ENCODE assay signal across 13 cellular contexts in the genomic region with DNA sequence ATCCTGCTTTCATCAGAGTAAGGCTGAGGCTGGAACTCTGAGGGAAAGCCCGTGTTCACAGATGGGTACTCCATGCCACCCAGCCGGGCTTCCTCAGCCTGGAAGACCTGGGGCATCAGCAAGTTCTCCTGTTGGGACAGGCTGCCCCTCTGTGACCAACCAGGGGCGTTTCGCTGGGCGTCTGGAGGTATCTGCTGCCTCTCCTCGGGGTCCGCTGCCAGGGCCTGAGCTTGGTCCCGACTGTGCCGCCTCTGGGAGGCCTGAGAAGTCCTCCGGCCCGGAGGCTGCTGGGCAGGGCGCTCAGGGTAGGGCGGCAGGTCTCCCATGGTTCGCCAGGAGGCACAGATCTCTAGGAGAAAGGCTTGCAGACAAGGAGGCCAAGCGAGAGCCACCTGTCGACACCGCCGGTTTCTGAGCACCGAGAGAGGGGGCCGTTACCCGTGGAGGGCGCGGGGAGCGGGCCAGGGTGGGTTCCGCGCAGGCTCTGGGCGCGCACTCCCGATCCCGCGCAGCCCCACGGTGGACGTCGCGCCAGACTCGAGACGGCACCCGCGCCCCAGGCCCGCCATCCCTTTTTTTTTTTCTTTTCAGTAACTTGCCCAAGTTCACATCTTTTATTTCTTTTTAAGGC. TPM values are rescaled to one million over a fixed set of nuclear protein-coding genes. Genes with fewer than 3 reads are reported as not detected.
DNase-seq lines count a peak whose midpoint lies in the region; ATAC-seq, FAIRE-seq and TF ChIP-seq lines count a peak whose summit lies in the region.
"Had no signal": no experiment of that assay in that cellular context is flagged by ENCODE, and none has a peak within 500 bp of the region (broad histone marks: within the 10 kb centered on the region; RNA-seq: fewer than 3 reads in every experiment).

A gene (minus strand): TSS at position 458 of the 631 bp plus-strand sequence. CDS start 132 bp downstream, at position 326.

- peak within 1 kb of the TSS; percentile 78 for H3K56ac ChIP-seq in H1 (replicated peaks; ENCODE audit: insufficient read length, low read depth, low read length)

- H3K4ac ChIP-seq in H1 (replicated peaks; ENCODE audit: insufficient read length, low read depth, low read length) = peak within 1 kb of the TSS; percentile 54

- 0 out of 4 replicates have a peak, but pooled peaks of 1 of the 3 experiments have one; percentile 1 for TF ChIP-seq CTCF in H1 (IDR thresholded peaks at IDR 0.05; ENCODE audit: control extremely low read depth in 1 of 3, insufficient read depth in 1 of 3, low read depth in 1 of 3, low read length in 3 of 3)
- no peak for TF ChIP-seq CTCF in upper lobe of left lung (IDR thresholded peaks at IDR 0.05)

- H3K4me1 ChIP-seq in H1 (replicated peaks in 1 of 4; ENCODE audit: control insufficient read depth in 3 of 4, insufficient read depth in 4 of 4, low read length in 3 of 4) (peaks cover 0 to 23% (median 20%) of the 10 kb centered on the region in 4 experiments; a peak in 6 of 7 replicates), upper lobe of left lung (peaks cover 0 to 16% (median 4%) of the 10 kb centered on the region in 4 donors)

- peak within 1 kb of the TSS; percentile 52 for H4K5ac ChIP-seq in H1 (ENCODE audit: insufficient read length, low read depth, low read length)

- H3K27me3 Mint-ChIP-seq in naive B cell = peaks cover 0 to 31% (median 4%) of the 10 kb centered on the region in 3 donors
- H3K27me3 Mint-ChIP-seq in effector memory CD8-positive, alpha-beta T cell = no peaks in the 10 kb centered on the region

- H3K4me2 ChIP-seq in H1 (ENCODE audit: insufficient read depth in 1 of 2, low read depth in 2 of 2, low read length in 2 of 2) = peak within 1 kb of the TSS; percentile 85 to 88

- no peak within 1 kb of the TSS for H2BK120ac ChIP-seq in H1 (replicated peaks; ENCODE audit: low read depth, low read length)

- H3K9me3 ChIP-seq in H1 (ENCODE audit: insufficient read depth in 2 of 2, low read depth in 1 of 2, low read length in 1 of 2) = no peaks in the 10 kb centered on the region
- H3K9me3 ChIP-seq in upper lobe of left lung = no peaks in the 10 kb centered on the region

- no peaks in the 10 kb centered on the region for H3K9me3 Mint-ChIP-seq in naive B cell
- H3K9me3 Mint-ChIP-seq in effector memory CD8-positive, alpha-beta T cell = no peaks in the 10 kb centered on the region
- H3K9me3 Mint-ChIP-seq: memory B cell had no signal

- no peak; a peak in 1 of 4 replicates for TF ChIP-seq RAD21 in H1 (IDR thresholded peaks at IDR 0.05 in 1 of 2, conservative IDR thresholded peaks at IDR 0.05 in 1 of 2; ENCODE audit: low read depth in 2 of 2, low read length in 2 of 2)

- H3K4me1 Mint-ChIP-seq in naive B cell = peaks cover 4 to 9% (median 8%) of the 10 kb centered on the region in 3 donors
- H3K4me1 Mint-ChIP-seq in effector memory CD8-positive, alpha-beta T cell (ENCODE audit: low read depth in 2 of 2) = peaks cover 0 to 2% of the 10 kb centered on the region in 2 donors

- H3K27me3 ChIP-seq in H1 (replicated peaks in 1 of 4; ENCODE audit: control insufficient read depth in 3 of 4, extremely low read depth in 1 of 4, insufficient read depth in 3 of 4, low read length in 3 of 4) = no peaks in the 10 kb centered on the region
- H3K27me3 ChIP-seq in upper lobe of left lung = no peaks in the 10 kb centered on the region

- H3K36me3 ChIP-seq in H1 (ENCODE audit: control insufficient read depth in 2 of 4, insufficient read depth in 4 of 4, low read length in 3 of 4) = peaks cover 0 to under 1% (median 0%) of the 10 kb centered on the region in 4 experiments; a peak in 3 of 8 replicates
- H3K36me3 ChIP-seq in upper lobe of left lung = peaks cover 0 to 16% (median 9%) of the 10 kb centered on the region in 4 donors

- no peaks in the 10 kb centered on the region for H3K79me2 ChIP-seq in H1 (ENCODE audit: control insufficient read depth in 1 of 2, insufficient read depth in 2 of 2, low read length in 2 of 2)

- no peak within 1 kb of the TSS for H3K23ac ChIP-seq in H1 (ENCODE audit: insufficient read length)

- WGBS in H1 (ENCODE audit: extremely low coverage in 1 of 2, insufficient coverage in 1 of 2, insufficient read length in 1 of 2, insufficient replicate concordance in 2 of 2, low coverage in 1 of 2, low lambda C conversion rate in 2 of 2, missing lambda C conversion rate in 1 of 2), 2 experiments = 27% methylated on average over 19 of the region's 40 CpGs; no CpG with 5 or more reads in 1 of the 2 experiments
- 41 to 46% methylated on average over 21 to 33 of the region's 40 CpGs for WGBS in upper lobe of left lung, 2 donors

- H2BK12ac ChIP-seq in H1 (ENCODE audit: low read depth, low read length) = peak within 1 kb of the TSS; percentile 50; the same call in 1 of the 2 replicates

- peak within 1 kb of the TSS; percentile 70 to 85 (median 76) for H3K9ac ChIP-seq in H1 (replicated peaks in 1 of 4; ENCODE audit: extremely low read depth in 1 of 4, low read depth in 3 of 4, low read length in 3 of 4)

- H3K79me1 ChIP-seq in H1 (ENCODE audit: low read depth, low read length) = no peaks in the 10 kb centered on the region

- peak within 1 kb of the TSS; percentile 86 for H3K27ac ChIP-seq in H1 (ENCODE audit: low read depth, low read length)
- H3K27ac ChIP-seq in upper lobe of left lung = no peak within 1 kb of the TSS

- POLR2A ChIA-PET in H1 (lab: Charles Lee; ENCODE audit: partially characterized antibody) = interaction anchor here (0.6 to 12.6 kb wide), 13 partner anchors 10 to 98 kb away, joined by 3 to 175 read pairs (median 4); a partner anchor contains a TSS

- H2AK5ac ChIP-seq in H1 (ENCODE audit: low read depth, low read length) = peak within 1 kb of the TSS; percentile 48; the same call in 1 of the 2 replicates

- TF ChIP-seq EP300 in H1 (IDR thresholded peaks at IDR 0.05; ENCODE audit: borderline replicate concordance in 1 of 2, low read depth in 2 of 2, low read length in 2 of 2) (no peak), upper lobe of left lung (IDR thresholded peaks at IDR 0.05) (no peak)

- CTCF ChIA-PET in H1 (lab: Charles Lee; ENCODE audit: partially characterized antibody) = interaction anchor here (0.8 to 8.8 kb wide), 6 partner anchors 8 to 145 kb away, joined by 3 to 107 read pairs (median 4); a partner anchor contains a TSS

- no peak within 1 kb of the TSS for H2BK20ac ChIP-seq in H1 (ENCODE audit: low read length)

- H3K14ac ChIP-seq in H1 (ENCODE audit: insufficient read length) = no peak within 1 kb of the TSS

- no peaks in the 10 kb centered on the region for H3K36me3 Mint-ChIP-seq in naive B cell
- peaks cover 19% of the 10 kb centered on the region for H3K36me3 Mint-ChIP-seq in effector memory CD8-positive, alpha-beta T cell (ENCODE audit: insufficient read depth)

- peak within 1 kb of the TSS; percentile 43 to 82 (median 67) for H3K4me3 Mint-ChIP-seq in naive B cell
- no peak within 1 kb of the TSS for H3K4me3 Mint-ChIP-seq in effector memory CD8-positive, alpha-beta T cell
- H3K4me3 Mint-ChIP-seq: memory B cell had no signal

- peak within 1 kb of the TSS; percentile 52 to 68 (median 56) for H3K4me3 ChIP-seq in H1 (ENCODE audit: extremely low read depth in 1 of 4, insufficient read depth in 2 of 4, low read depth in 3 of 4, low read length in 4 of 4)
- peak within 1 kb of the TSS; percentile 19 to 53 (median 35) for H3K4me3 ChIP-seq in upper lobe of left lung

- peak; percentile 4 for DNase-seq in NCI-H345 (lab: John Stamatoyannopoulos, UW)
- no peak for DNase-seq in NCI-H345 treated with DMSO at 0.1 percent for 48 hours (lab: John Stamatoyannopoulos, UW; ENCODE audit: unreplicated experiment)
- peak in 1 of 2 experiments; percentile 76 for DNase-seq in H1 (ENCODE audit: low read depth in 1 of 2, low spot score in 2 of 2)
- no peak for DNase-seq in naive B cell
- peak in 1 of 2 donors; percentile 77 for DNase-seq in upper lobe of left lung
- no peak for DNase-seq in stimulated activated CD4-positive, alpha-beta T cell treated with anti-CD3 and anti-CD28 coated beads, Interleukin-1b, Interleukin-23, amount 100 ng/mL, for 48 hours
- no peak for DNase-seq in effector memory CD8-positive, alpha-beta T cell
- DNase-seq: amniotic stem cell; NCI-H524; stimulated activated CD4-positive, alpha-beta T cell treated with anti-CD3 and anti-CD28 coated beads, Interleukin-15, amount 100 ng/mL, for 24 hours had no signal

- H4K20me1 ChIP-seq in H1 (replicated peaks in 1 of 2; ENCODE audit: control insufficient read depth in 1 of 2, insufficient read depth in 2 of 2, low read length in 2 of 2) = no peaks in the 10 kb centered on the region

- no peak for FAIRE-seq in H1 (lab: Jason Lieb, UNC)

- no peak within 1 kb of the TSS; the same call in 1 of the 2 replicates for H2BK15ac ChIP-seq in H1 (ENCODE audit: low read length)

- H3K23me2 ChIP-seq in H1 (ENCODE audit: low read depth, low read length) = peaks cover 16% of the 10 kb centered on the region

- peak within 1 kb of the TSS in 1 of 6 donors; percentile 90 for H3K27ac Mint-ChIP-seq in naive B cell
- H3K27ac Mint-ChIP-seq in effector memory CD8-positive, alpha-beta T cell = no peak within 1 kb of the TSS
- H3K27ac Mint-ChIP-seq: memory B cell had no signal

- peak within 1 kb of the TSS; percentile 78 for H3K18ac ChIP-seq in H1 (ENCODE audit: extremely low read depth, low read length)

- TF ChIP-seq POLR2A in H1 (IDR thresholded peaks at IDR 0.05; ENCODE audit: control extremely low read depth in 1 of 2, low read depth in 2 of 2, low read length in 2 of 2) (peak in 1 of 2 experiments; percentile 63; a peak in 2 of 3 replicates), upper lobe of left lung (IDR thresholded peaks at IDR 0.05) (no peak)

- no peak for ATAC-seq in naive B cell (ENCODE audit: low read depth in 2 of 2)
- no peak for ATAC-seq in upper lobe of left lung (ENCODE audit: low FRiP score in 2 of 2)
- no peak for ATAC-seq in effector memory CD8-positive, alpha-beta T cell (replicated peaks)
- ATAC-seq in HG03045 (IDR thresholded peaks at IDR 0.05; ENCODE audit: unreplicated experiment) = no peak
- ATAC-seq: SK-N-SH treated with all-trans-retinoic acid at 6 μM for 48 hours had no signal

- no peak within 1 kb of the TSS for H2AFZ ChIP-seq in H1 (ENCODE audit: low read length)

- peak within 1 kb of the TSS; percentile 78 for H4K91ac ChIP-seq in H1 (replicated peaks; ENCODE audit: insufficient read length, low read length)

- peak within 1 kb of the TSS; percentile 64; the same call in 1 of the 2 replicates for H2BK5ac ChIP-seq in H1 (ENCODE audit: low read depth, low read length)

- H4K8ac ChIP-seq in H1 (ENCODE audit: extremely low read depth, insufficient read depth, low read length) = peak within 1 kb of the TSS; percentile 88

RNA-seq across cellular contexts. Expression of the gene that starts here (rescaled TPM):
- total RNA-seq in H1 (2021; fragmentation: NEBNext Ultra II Directional; extraction: Animal tissue kit (Norgen Biotek cat#: 25700)) = 0.19 and 0.25 TPM in 2 replicates
- polyA plus RNA-seq in H1 (2011; rRNA removed) (0.05 TPM in 2 replicates), naive B cell (ENCODE audit: low read depth in 6 of 6) (not detected)
- polyA plus RNA-seq in H1 (2011; cell fraction: cytosol; rRNA removed) = 0.05 TPM
- polyA plus RNA-seq in H1 (2011; cell fraction: nucleus; rRNA removed) = 0.43 TPM
- 0.12 TPM in 1 of 4 replicates, not detected in the others for polyA plus RNA-seq in H1 (2012, experiment 1 of 2)
- 0.09 TPM for polyA plus RNA-seq in H1 (2012, experiment 2 of 2)
- polyA plus RNA-seq in H1 (2013, experiment 1 of 2) = 0.08 TPM
- polyA plus RNA-seq in H1 (2013, experiment 2 of 2) = 0.06 TPM
- 0.22 and 0.35 TPM in 2 replicates for polyA minus RNA-seq in H1 (2011; rRNA and poly(A)+ RNA removed)
- polyA minus RNA-seq in H1 (2011; cell fraction: cytosol; rRNA and poly(A)+ RNA removed) = not detected
- polyA minus RNA-seq in H1 (2011; cell fraction: nucleus; rRNA and poly(A)+ RNA removed) = 1.4 TPM
- total RNA-seq in upper lobe of left lung = 1 to 10 TPM in 1 of 6 donors, under 1 TPM in 3, not detected in 2; 0.15 to 5.2 (median 0.32) TPM

Comparison
In these comparisons a context has a peak if more than half of its experiments do, and no peak if none do; other contexts are left out.
1. H3K4me3 Mint-ChIP-seq: peak in naive B cell (8 of 8); none in effector memory CD8-positive, alpha-beta T cell (0 of 2).